Comparison of ENCODE assay signal across 8 cellular contexts in genomic region chr11:87097582-87097981, GRCh38. TPM values are rescaled to one million over a fixed set of nuclear protein-coding genes. Genes with fewer than 3 reads are reported as not detected.
DNase-seq lines count a peak whose midpoint lies in the region; ATAC-seq and TF ChIP-seq lines count a peak whose summit lies in the region.

No MANE protein-coding gene starts in this region.

- TF ChIP-seq EP300 in stomach (IDR thresholded peaks at IDR 0.05), result no peak

- ATAC-seq in GM19468 (IDR thresholded peaks at IDR 0.05; ENCODE audit: extremely low read depth, unreplicated experiment), result peak; percentile 49

- peak overlapping the region in 1 of 2 donors; percentile 5 for H3K27ac ChIP-seq in liver (ENCODE audit: low read depth in 1 of 2, low read length in 2 of 2)
- no peak overlapping the region for H3K27ac ChIP-seq in stomach

- in situ Hi-C loops in SK-MEL-5 (cut with HindIII; ENCODE audit: low pct_unique_long_range_greater_than_20kb, low sequenced_read_pairs), result no loop called here

- H3K4me1 ChIP-seq in liver (ENCODE audit: control insufficient read depth in 4 of 4, insufficient read depth in 4 of 4, low read length in 3 of 4), result peaks cover 0 to 8% (median 7%) of the 10 kb centered on the region in 4 donors
- no peaks in the 10 kb centered on the region for H3K4me1 ChIP-seq in stomach

- H3K36me3 ChIP-seq in liver (ENCODE audit: control insufficient read depth in 4 of 4, insufficient read depth in 3 of 4, low read depth in 1 of 4, low read length in 3 of 4), result peaks cover 0 to 2% (median 2%) of the 10 kb centered on the region in 4 donors
- H3K36me3 ChIP-seq in stomach, result peaks cover 0 to 23% (median 20%) of the 10 kb centered on the region in 4 donors

- H3K4me3 ChIP-seq in cardiac fibroblast (replicated peaks in 1 of 2; ENCODE audit: low read depth in 2 of 2, low read length in 2 of 2) (no peak overlapping the region), liver (ENCODE audit: low read depth in 1 of 3, low read length in 3 of 3) (no peak overlapping the region), stomach (no peak overlapping the region)

- H3K27me3 ChIP-seq in liver (ENCODE audit: control insufficient read depth in 4 of 4, insufficient read depth in 4 of 4, low read length in 3 of 4), result no peaks in the 10 kb centered on the region
- H3K27me3 ChIP-seq in stomach, result no peaks in the 10 kb centered on the region

- H3K9ac ChIP-seq in liver (ENCODE audit: low read depth in 1 of 2, low read length in 2 of 2), result peak overlapping the region in 1 of 2 donors; percentile 16

- H3K9me3 ChIP-seq in liver (ENCODE audit: control insufficient read depth in 4 of 4, low read length in 3 of 4), result no peaks in the 10 kb centered on the region
- peaks cover 0 to 11% (median 5%) of the 10 kb centered on the region in 4 donors for H3K9me3 ChIP-seq in stomach

- intact Hi-C loops in stomach (cut with DNase I; ENCODE audit: low total_unique reads), result no loop called here

- WGBS in liver, result 12% methylated on average over 3 of the region's 3 CpGs
- 18 to 45% (median 26%) methylated on average over 3 of the region's 3 CpGs for WGBS in stomach, 5 donors

- TF ChIP-seq POLR2A in stomach (IDR thresholded peaks at IDR 0.05), result no peak

- DNase-seq in DMS 273 (lab: John Stamatoyannopoulos, UW; ENCODE audit: unreplicated experiment) (peak; percentile 60), DMS 273 treated with DMSO at 0.1 percent for 48 hours (lab: John Stamatoyannopoulos, UW) (no peak), HT-29 (ENCODE audit: low spot score) (peak; percentile 79), SK-MEL-5 (ENCODE audit: low read depth, low spot score) (peak; percentile 79), cardiac fibroblast (ENCODE audit: low read depth in 2 of 2) (peak; percentile 52 to 54), stomach (peak; percentile 57)

- peak; percentile 79 to 81 for TF ChIP-seq RAD21 in liver (IDR thresholded peaks at IDR 0.05)

- peak; percentile 85 for TF ChIP-seq CTCF in cardiac fibroblast (IDR thresholded peaks at IDR 0.05; ENCODE audit: low read depth, low read length)
- TF ChIP-seq CTCF in liver (IDR thresholded peaks at IDR 0.05; ENCODE audit: low read depth, low read length, missing input control), result peak; percentile 81
- peak in 5 of 7 experiments; percentile 49 to 73 (median 71) for TF ChIP-seq CTCF in stomach (IDR thresholded peaks at IDR 0.05)

TF ChIP-seq in liver, 16 proteins besides CTCF, POLR2A, EP300 and RAD21:
- TF ChIP-seq JUND (IDR thresholded peaks at IDR 0.05) (no peak), REST (IDR thresholded peaks at IDR 0.05) (no peak), TAF1 (conservative IDR thresholded peaks at IDR 0.05) (no peak), MAX (IDR thresholded peaks at IDR 0.05) (peak; percentile 80), NR2F2 (IDR thresholded peaks at IDR 0.05) (no peak), YY1 (IDR thresholded peaks at IDR 0.05) (peak; percentile 59), FOXA1 (IDR thresholded peaks at IDR 0.05) (no peak), HNF4G (IDR thresholded peaks at IDR 0.05) (peak; percentile 85), SP1 (IDR thresholded peaks at IDR 0.05) (peak; percentile 63), ZBTB33 (IDR thresholded peaks at IDR 0.05) (no peak), ATF3 (IDR thresholded peaks at IDR 0.05) (no peak), RXRA (IDR thresholded peaks at IDR 0.05) (peak; percentile 10 to 19), HNF4A (conservative IDR thresholded peaks at IDR 0.05) (peak; percentile 88 to 90), EGR1 (IDR thresholded peaks at IDR 0.05; ENCODE audit: low read depth in 2 of 2) (no peak), FOXA2 (IDR thresholded peaks at IDR 0.05) (no peak)

RNA-seq across cellular contexts. Expression of gene TMEM135, which starts 59.8 kb away (rescaled TPM):
- 9.0 and 9.9 TPM in 2 replicates for total RNA-seq in HT-29 (2014; rRNA removed; shearing (Covaris generic))
- 28.2 and 32.3 TPM in 2 replicates for total RNA-seq in SK-MEL-5 (2014; rRNA removed; shearing (Covaris generic))
- polyA plus RNA-seq in SK-MEL-5 (2015; cell fraction: cytosol; rRNA removed), result 18.5 and 24.2 TPM in 2 replicates
- 19.3 and 33.7 TPM in 2 replicates for polyA plus RNA-seq in SK-MEL-5 (2015; cell fraction: nucleus; rRNA removed)
- 10 to 100 TPM; 29.4 to 38.9 TPM for total RNA-seq in liver
- 10 to 100 TPM; 10.0 to 17.5 TPM for polyA plus RNA-seq in liver
- 100 to 1,000 TPM in 1 of 5 donors, 10 to 100 TPM in 2, 1 to 10 TPM in 1, under 1 TPM in 1; 0.58 to 202 (median 10.3) TPM for total RNA-seq in stomach
- polyA plus RNA-seq in stomach, result 1 to 10 TPM; 2.8 to 4.9 (median 3.0) TPM
